ENCODE assay signal across 8 cellular contexts in genomic region chr1:48469616-48470500, GRCh38. TPM values are rescaled to one million over a fixed set of nuclear protein-coding genes. Genes with fewer than 3 reads are reported as not detected.
DNase-seq lines count a peak whose midpoint lies in the region; ATAC-seq and TF ChIP-seq lines count a peak whose summit lies in the region.

No MANE protein-coding gene starts in this region.

- H3K9me3 ChIP-seq in HUES48 (ENCODE audit: control insufficient read depth, insufficient read depth, low read length) (no peaks in the 10 kb centered on the region), heart right ventricle (no peaks in the 10 kb centered on the region)

- peak overlapping the region; percentile 90 for H3K4me3 Mint-ChIP-seq in activated T-helper 17 cell treated with anti-CD3 and anti-CD28 coated beads, Interleukin-2, amount 50 U/mL, for 72 hours
- peak overlapping the region; percentile 87 for H3K4me3 Mint-ChIP-seq in progenitor cell of endocrine pancreas (ENCODE audit: low read depth)
- H3K4me3 Mint-ChIP-seq in activated CD4-positive, alpha-beta T cell treated with anti-CD3 and anti-CD28 coated beads, Interleukin-2, amount 10 ng/mL, durations not matched to agents 24 days and 14 days: no peak overlapping the region

- intact Hi-C loops in heart right ventricle (cut with DNase I): no loop called here
- intact Hi-C loops in activated CD4-positive, alpha-beta T cell treated with anti-CD3 and anti-CD28 coated beads, Interleukin-2, amount 10 ng/mL, durations not matched to agents 24 days and 14 days (cut with micrococcal nuclease): no loop called here

- H3K4me1 ChIP-seq in HUES48 (ENCODE audit: control insufficient read depth, insufficient read depth, low read length) (peaks cover 41% of the 10 kb centered on the region), heart right ventricle (peaks cover 3 to 38% (median 33%) of the 10 kb centered on the region in 9 donors)

- H3K4me1 Mint-ChIP-seq in activated T-helper 17 cell treated with anti-CD3 and anti-CD28 coated beads, Interleukin-2, amount 50 U/mL, for 72 hours: peaks cover 16% of the 10 kb centered on the region
- H3K4me1 Mint-ChIP-seq in progenitor cell of endocrine pancreas (ENCODE audit: low read depth): peaks cover 16% of the 10 kb centered on the region
- H3K4me1 Mint-ChIP-seq in activated CD4-positive, alpha-beta T cell treated with anti-CD3 and anti-CD28 coated beads, Interleukin-2, amount 10 ng/mL, durations not matched to agents 24 days and 14 days: peaks cover 15% of the 10 kb centered on the region

- peak overlapping the region; percentile 84 for H3K27ac Mint-ChIP-seq in activated T-helper 17 cell treated with anti-CD3 and anti-CD28 coated beads, Interleukin-2, amount 50 U/mL, for 72 hours
- H3K27ac Mint-ChIP-seq in progenitor cell of endocrine pancreas: no peak overlapping the region
- no peak overlapping the region for H3K27ac Mint-ChIP-seq in activated CD4-positive, alpha-beta T cell treated with anti-CD3 and anti-CD28 coated beads, Interleukin-2, amount 10 ng/mL, durations not matched to agents 24 days and 14 days

- H3K27me3 ChIP-seq in HUES48 (ENCODE audit: control insufficient read depth, insufficient read depth, low read length) (no peaks in the 10 kb centered on the region), heart right ventricle (no peaks in the 10 kb centered on the region)

- no peaks in the 10 kb centered on the region for H3K36me3 Mint-ChIP-seq in activated T-helper 17 cell treated with anti-CD3 and anti-CD28 coated beads, Interleukin-2, amount 50 U/mL, for 72 hours (ENCODE audit: low read depth)
- H3K36me3 Mint-ChIP-seq in progenitor cell of endocrine pancreas (ENCODE audit: insufficient read depth): no peaks in the 10 kb centered on the region
- no peaks in the 10 kb centered on the region for H3K36me3 Mint-ChIP-seq in activated CD4-positive, alpha-beta T cell treated with anti-CD3 and anti-CD28 coated beads, Interleukin-2, amount 10 ng/mL, durations not matched to agents 24 days and 14 days (ENCODE audit: low read depth)

- H3K27ac ChIP-seq in HUES48 (ENCODE audit: low read depth, low read length) (no peak overlapping the region), heart right ventricle (peak overlapping the region; percentile 84 to 92 (median 88))

- H3K4me3 ChIP-seq in HUES48 (ENCODE audit: low read depth, low read length) (peak overlapping the region; percentile 33; the same call in 1 of the 2 replicates), heart right ventricle (peak overlapping the region in 9 of 10 donors; percentile 69 to 89 (median 79))

- DNase-seq in heart right ventricle (peak; percentile 49 to 53), progenitor cell of endocrine pancreas (ENCODE audit: low spot score, unreplicated experiment) (no peak), middle frontal gyrus (ENCODE audit: extremely low spot score, low spot score) (no peak), SK-N-DZ (ENCODE audit: low spot score) (no peak)
- DNase-seq in activated CD4-positive, alpha-beta T cell treated with anti-CD3 and anti-CD28 coated beads, Interleukin-2, amount 10 ng/mL, durations not matched to agents 24 days and 14 days: no peak

- 30 to 45% methylated on average over 12 of the region's 12 CpGs for WGBS in heart right ventricle, 2 donors

- TF ChIP-seq CTCF in heart right ventricle (IDR thresholded peaks at IDR 0.05) (no peak), progenitor cell of endocrine pancreas (IDR thresholded peaks at IDR 0.05; ENCODE audit: unreplicated experiment) (no peak)

- no peak overlapping the region for H3K9ac ChIP-seq in HUES48 (ENCODE audit: low read depth, low read length)

- ATAC-seq in activated T-helper 17 cell treated with anti-CD3 and anti-CD28 coated beads, Interleukin-2, amount 50 U/mL, for 72 hours (replicated peaks): no peak
- ATAC-seq in heart right ventricle: peak; percentile 42 to 72 (median 61)
- no peak for ATAC-seq in GM21786 (IDR thresholded peaks at IDR 0.05; ENCODE audit: unreplicated experiment)

- H3K36me3 ChIP-seq in HUES48 (ENCODE audit: control insufficient read depth, insufficient read depth, low read length) (no peaks in the 10 kb centered on the region), heart right ventricle (no peaks in the 10 kb centered on the region)

- H3K9me3 Mint-ChIP-seq in activated T-helper 17 cell treated with anti-CD3 and anti-CD28 coated beads, Interleukin-2, amount 50 U/mL, for 72 hours: no peaks in the 10 kb centered on the region
- H3K9me3 Mint-ChIP-seq in progenitor cell of endocrine pancreas (ENCODE audit: low read depth): peaks cover 6% of the 10 kb centered on the region
- H3K9me3 Mint-ChIP-seq in activated CD4-positive, alpha-beta T cell treated with anti-CD3 and anti-CD28 coated beads, Interleukin-2, amount 10 ng/mL, durations not matched to agents 24 days and 14 days: peaks cover 3% of the 10 kb centered on the region

- H3K27me3 Mint-ChIP-seq in activated T-helper 17 cell treated with anti-CD3 and anti-CD28 coated beads, Interleukin-2, amount 50 U/mL, for 72 hours: no peaks in the 10 kb centered on the region
- no peaks in the 10 kb centered on the region for H3K27me3 Mint-ChIP-seq in progenitor cell of endocrine pancreas
- H3K27me3 Mint-ChIP-seq in activated CD4-positive, alpha-beta T cell treated with anti-CD3 and anti-CD28 coated beads, Interleukin-2, amount 10 ng/mL, durations not matched to agents 24 days and 14 days: peaks cover 25% of the 10 kb centered on the region

RNA-seq across cellular contexts. Expression of gene SPATA6, which starts 2.1 kb away (rescaled TPM):
- total RNA-seq in activated T-helper 17 cell treated with anti-CD3 and anti-CD28 coated beads, Interleukin-2, amount 50 U/mL, for 72 hours: 1 to 10 TPM; 1.1 to 2.7 TPM
- total RNA-seq in heart right ventricle (10 to 100 TPM in 5 of 10 donors, 1 to 10 TPM in 5; 4.6 to 13.6 (median 9.7) TPM), progenitor cell of endocrine pancreas (24.3 and 24.7 TPM in 2 replicates)
- polyA plus RNA-seq in heart right ventricle: 1 to 10 TPM; 1.7 to 4.2 TPM
- total RNA-seq in activated CD4-positive, alpha-beta T cell treated with anti-CD3 and anti-CD28 coated beads, Interleukin-2, amount 10 ng/mL, durations not matched to agents 24 days and 14 days: 0.40 and 0.69 TPM in 2 replicates
- polyA plus RNA-seq in SK-N-DZ (2014; cell fraction: cytosol; rRNA removed): 3.1 and 3.8 TPM in 2 replicates
- 4.0 and 5.9 TPM in 2 replicates for polyA plus RNA-seq in SK-N-DZ (2014; cell fraction: nucleus; rRNA removed)

Comparison
In these comparisons a context has a peak if more than half of its experiments do, and no peak if none do; other contexts are left out.
1. ATAC-seq: peak in heart right ventricle (8 of 8); none in activated T-helper 17 cell treated with anti-CD3 and anti-CD28 coated beads, Interleukin-2, amount 50 U/mL, for 72 hours (single experiment) and GM21786 (single experiment).
2. DNase-seq: peak in heart right ventricle (2 of 2); none in progenitor cell of endocrine pancreas (single experiment), middle frontal gyrus (single experiment), activated CD4-positive, alpha-beta T cell treated with anti-CD3 and anti-CD28 coated beads, Interleukin-2, amount 10 ng/mL, durations not matched to agents 24 days and 14 days (single experiment) and SK-N-DZ (single experiment).